2 cellular contexts compared by ENCODE assay signal in the genomic region with DNA sequence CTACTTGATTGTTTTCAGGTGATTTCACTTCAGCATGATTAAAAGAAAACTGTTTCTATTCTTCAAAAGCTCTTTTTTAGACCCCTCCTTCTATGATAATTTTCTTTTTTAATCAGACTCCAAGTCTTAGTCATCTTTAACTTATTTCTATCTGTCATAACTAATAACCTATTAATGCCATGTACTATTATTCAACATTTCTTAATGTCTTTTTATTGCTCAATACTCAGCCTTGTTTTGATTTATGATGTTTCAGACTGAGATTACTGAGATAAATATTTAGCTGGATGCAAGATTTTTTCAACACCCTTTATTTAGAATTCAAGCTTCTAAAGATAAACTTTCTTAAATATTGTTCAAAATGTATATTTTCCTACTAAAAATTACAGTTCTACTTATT.
TF ChIP-seq lines count a peak whose summit lies in the region.

No MANE protein-coding gene starts in this region.

TF ChIP-seq in IMR-90, 13 proteins besides CTCF, POLR2A, EP300 and RAD21:
- no peak for TF ChIP-seq SMC3 (IDR thresholded peaks at IDR 0.05; ENCODE audit: low read depth, low read length)
- 0 out of 2 replicates have a peak, but pooled peaks have one; percentile 26 for TF ChIP-seq CEBPB (IDR thresholded peaks at IDR 0.05; ENCODE audit: low read depth, low read length)

TF ChIP-seq in K562, 482 proteins besides CTCF, POLR2A, EP300 and RAD21:
- TF ChIP-seq CEBPB (tag; IDR thresholded peaks at IDR 0.05) (peak; percentile 38; the same call in 1 of the 2 replicates), SIX5 (IDR thresholded peaks at IDR 0.05; ENCODE audit: borderline replicate concordance in 1 of 2, insufficient read depth in 1 of 2, low read depth in 1 of 2, low read length in 2 of 2) (no peak), CEBPG (CRISPR knock-in tag; IDR thresholded peaks at IDR 0.05) (no peak), CEBPG (tag; conservative IDR thresholded peaks at IDR 0.05 in 1 of 2, IDR thresholded peaks at IDR 0.05 in 1 of 2) (peak in 1 of 2 experiments; percentile 64; a peak in 2 of 4 replicates)
